In genomic region chr1:156970017-156970416, GRCh38 we compare ENCODE assay signal across 14 cellular contexts.
DNase-seq lines count a peak whose midpoint lies in the region; ATAC-seq, FAIRE-seq and TF ChIP-seq lines count a peak whose summit lies in the region.
"Had no signal": no experiment of that assay in that cellular context is flagged by ENCODE, and none has a peak within 500 bp of the region (broad histone marks: within the 10 kb centered on the region; RNA-seq: fewer than 3 reads in every experiment).

No MANE protein-coding gene starts in this region.

- FAIRE-seq in RCC 7860 (lab: Jason Lieb, UNC): no peak

- TF ChIP-seq CTCF in NB4 (IDR thresholded peaks at IDR 0.05; ENCODE audit: low read depth, low read length): peak; percentile 24
- TF ChIP-seq CTCF in cardiac fibroblast (IDR thresholded peaks at IDR 0.05; ENCODE audit: low read depth, low read length): peak; percentile 10

- no peak for TF ChIP-seq POLR2A in NB4 (IDR thresholded peaks at IDR 0.05; ENCODE audit: extremely low read depth, insufficient read length)

- H3K4me3 ChIP-seq in NB4 (ENCODE audit: low read depth, low read length) (no peak overlapping the region), cardiac fibroblast (replicated peaks in 1 of 2; ENCODE audit: low read depth in 2 of 2, low read length in 2 of 2) (no peak overlapping the region)
- H3K4me3 ChIP-seq: SJSA1, uterus had no signal

- DNase-seq in SIG-M5 treated with dmso at 0.1 percent for 504 hours (lab: John Stamatoyannopoulos, UW; ENCODE audit: unreplicated experiment) (peak; percentile 69), SIG-M5 (lab: John Stamatoyannopoulos, UW) (no peak), NB4 (ENCODE audit: low read depth) (peak; percentile 15), cardiac fibroblast (ENCODE audit: low read depth in 2 of 2) (peak; percentile 10 to 18), retina (peak; percentile 3), RCC 7860 (ENCODE audit: low spot score) (no peak)
- DNase-seq: activated CD4-positive, alpha-beta T cell treated with anti-CD3 and anti-CD28 coated beads, Interleukin-2, amount 50 U/mL, for 4 hours; activated naive CD4-positive, alpha-beta T cell treated with anti-CD3 and anti-CD28 coated beads, Interleukin-2, amount 50 U/mL, for 16 hours; BE2C; stimulated activated CD8-positive, alpha-beta memory T cell treated with anti-CD3 and anti-CD28 coated beads, Interleukin-4, amount 100 ng/mL, for 48 hours; uterus had no signal

- no peak for ATAC-seq in HG03025 (IDR thresholded peaks at IDR 0.05; ENCODE audit: low FRiP score, unreplicated experiment)
- no peak for ATAC-seq in HG02981 (IDR thresholded peaks at IDR 0.05; ENCODE audit: unreplicated experiment)

Comparison
In these comparisons a context has a peak if more than half of its experiments do, and no peak if none do; other contexts are left out.
1. DNase-seq: peak in SIG-M5 treated with dmso at 0.1 percent for 504 hours (single experiment), NB4 (single experiment), cardiac fibroblast (2 of 2) and retina (single experiment); none in SIG-M5 (single experiment) and RCC 7860 (single experiment).